In the genomic region with DNA sequence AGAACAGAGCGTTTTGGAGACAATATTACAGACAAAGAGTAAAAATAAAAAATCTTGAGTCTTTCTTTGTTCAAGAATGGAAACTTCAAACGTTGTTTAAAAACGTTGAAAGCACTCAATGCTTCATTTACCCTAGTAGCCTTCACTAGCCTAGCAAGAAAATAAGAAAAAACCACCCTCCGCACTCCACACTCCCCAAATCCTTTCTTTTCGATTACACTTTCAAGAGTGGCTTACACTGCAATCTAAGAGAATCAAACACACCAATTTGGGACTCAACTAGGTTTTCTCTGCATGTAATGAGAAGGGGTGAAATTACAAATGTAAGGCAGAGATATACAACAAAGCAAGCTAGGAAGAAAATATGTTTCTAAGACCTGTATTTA, we compare ENCODE assay signal across 11 cellular contexts. TPM values are rescaled to one million over a fixed set of nuclear protein-coding genes. Genes with fewer than 3 reads are reported as not detected.
A peak's percentile ranks its signal among the peaks of the same experiment; 100 is the strongest.
DNase-seq lines count a peak whose midpoint lies in the region; ATAC-seq, FAIRE-seq and TF ChIP-seq lines count a peak whose summit lies in the region.
"Had no signal": no experiment of that assay in that cellular context is flagged by ENCODE, and none has a peak within 500 bp of the region (broad histone marks: within the 10 kb centered on the region; RNA-seq: fewer than 3 reads in every experiment).

No MANE protein-coding gene starts in this region.

- no peak overlapping the region; a peak in 1 of 4 replicates for H3K9ac ChIP-seq in K562 (ENCODE audit: insufficient read depth in 1 of 2, low read depth in 2 of 2, low read length in 2 of 2)

- H3K4me1 ChIP-seq in CD8-positive, alpha-beta T cell (ENCODE audit: insufficient read depth, low read length) = peaks cover 52% of the 10 kb centered on the region
- peaks cover 0 to 22% of the 10 kb centered on the region in 2 experiments; a peak in 4 of 5 replicates for H3K4me1 ChIP-seq in K562 (replicated peaks in 1 of 2; ENCODE audit: control insufficient read depth in 2 of 2, insufficient read depth in 2 of 2, low read length in 2 of 2)

- peak overlapping the region; percentile 33 for H3K4me3 ChIP-seq in CD8-positive, alpha-beta T cell (ENCODE audit: low read depth, low read length)
- no peak overlapping the region for H3K4me3 ChIP-seq in K562

- no peak for TF ChIP-seq CTCF in CD8-positive, alpha-beta T cell (IDR thresholded peaks at IDR 0.05)
- TF ChIP-seq CTCF in K562 (IDR thresholded peaks at IDR 0.05 in 2 of 3, conservative IDR thresholded peaks at IDR 0.05 in 1 of 3; ENCODE audit: insufficient read depth in 2 of 3, low read depth in 1 of 3, low read length in 3 of 3) = no peak

- POLR2A ChIA-PET in CD8-positive, alpha-beta T cell (lab: Charles Lee) = interaction anchor here (0.6 to 15.2 kb wide), 20 partner anchors 8 to 755 kb away, joined by 3 to 559 read pairs (median 10); partner anchors contain the start of genes OFD1 and TRAPPC2
- POLR2A ChIA-PET in K562 (lab: Yijun Ruan, JAX) = no interaction called here

- CTCF ChIA-PET in CD8-positive, alpha-beta T cell (lab: Charles Lee) = interaction anchor here (1.1 to 7.8 kb wide), 10 partner anchors 20 to 509 kb away, joined by 4 to 66 read pairs (median 14); no protein-coding TSS in a partner anchor
- CTCF ChIA-PET in K562 (lab: Yijun Ruan, JAX; ENCODE audit: low intra/inter-chr PET ratio) = no interaction called here

- H3K4me1 Mint-ChIP-seq in CD8-positive, alpha-beta T cell (ENCODE audit: low read depth) = peaks cover 53% of the 10 kb centered on the region
- peaks cover 59 to 61% of the 10 kb centered on the region in 2 donors for H3K4me1 Mint-ChIP-seq in natural killer cell treated with Interleukin-12 subunit alpha and Interleukin-12 subunit beta and Interleukin-15 and Interleukin-18, amount 100 ng/mL, for 72 hours (ENCODE audit: low read depth in 2 of 2)

- in situ Hi-C loops in K562 (cut with MboI) = no loop called here

- no peak for DNase-seq in CD8-positive, alpha-beta T cell
- DNase-seq in LHCN-M2 (ENCODE audit: low read depth) (peak; percentile 33), K562 (ENCODE audit: extremely low read depth in 1 of 4, low spot score in 3 of 4) (no peak), globus pallidus (ENCODE audit: low spot score) (no peak), epidermal melanocyte (ENCODE audit: insufficient read length, low spot score) (no peak)
- no peak for DNase-seq in natural killer cell treated with Interleukin-12 subunit alpha and Interleukin-12 subunit beta and Interleukin-15 and Interleukin-18, amount 100 ng/mL, for 72 hours (ENCODE audit: low spot score)
- DNase-seq: DMS79; stimulated activated CD4-positive, alpha-beta T cell treated with anti-CD3 and anti-CD28 coated beads, Interleukin-2, amount 100 ng/mL, for 24 hours had no signal

- no peak overlapping the region for H3K4me2 ChIP-seq in K562 (ENCODE audit: insufficient read depth, low read length)

- no peak for TF ChIP-seq POLR2A in K562 (conservative IDR thresholded peaks at IDR 0.05)

- peak overlapping the region; percentile 99 for H3K27ac ChIP-seq in CD8-positive, alpha-beta T cell (ENCODE audit: low read depth, low read length)
- H3K27ac ChIP-seq in K562 (ENCODE audit: extremely low read depth, low read depth, low read length) = no peak overlapping the region

- H3K36me3 Mint-ChIP-seq in CD8-positive, alpha-beta T cell = peaks cover 35% of the 10 kb centered on the region
- peaks cover 22% of the 10 kb centered on the region for H3K36me3 Mint-ChIP-seq in natural killer cell treated with Interleukin-12 subunit alpha and Interleukin-12 subunit beta and Interleukin-15 and Interleukin-18, amount 100 ng/mL, for 72 hours

- H3K9me1 ChIP-seq in K562 (ENCODE audit: control insufficient read depth, insufficient read depth, low read length) = no peaks in the 10 kb centered on the region

- H3K36me3 ChIP-seq in CD8-positive, alpha-beta T cell (ENCODE audit: insufficient read depth, low read length) = peaks cover 22% of the 10 kb centered on the region
- H3K36me3 ChIP-seq in K562 (ENCODE audit: control insufficient read depth, insufficient read depth, low read length) = peaks cover 12% of the 10 kb centered on the region; the same call in 2 of the 3 replicates

- no TSS peak for BruUV-seq in K562 (replicated peaks; lab: Mats Ljungman, UMichigan)

- peak overlapping the region; percentile 99 for H3K27ac Mint-ChIP-seq in CD8-positive, alpha-beta T cell
- peak overlapping the region; percentile 91 for H3K27ac Mint-ChIP-seq in natural killer cell treated with Interleukin-12 subunit alpha and Interleukin-12 subunit beta and Interleukin-15 and Interleukin-18, amount 100 ng/mL, for 72 hours

- no peaks in the 10 kb centered on the region for H3K27me3 Mint-ChIP-seq in CD8-positive, alpha-beta T cell (ENCODE audit: low read depth)
- peaks cover 0 to 8% of the 10 kb centered on the region in 2 donors for H3K27me3 Mint-ChIP-seq in natural killer cell treated with Interleukin-12 subunit alpha and Interleukin-12 subunit beta and Interleukin-15 and Interleukin-18, amount 100 ng/mL, for 72 hours

- WGBS in K562 (ENCODE audit: insufficient coverage, low coverage, missing lambda C conversion rate) = 30% methylated on average over 5 of the region's 5 CpGs

- H3K9me3 Mint-ChIP-seq in CD8-positive, alpha-beta T cell = no peaks in the 10 kb centered on the region
- H3K9me3 Mint-ChIP-seq in natural killer cell treated with Interleukin-12 subunit alpha and Interleukin-12 subunit beta and Interleukin-15 and Interleukin-18, amount 100 ng/mL, for 72 hours = peaks cover 3% of the 10 kb centered on the region

- intact Hi-C loops in CD8-positive, alpha-beta T cell (cut with DNase I, micrococcal nuclease) = loop anchor here (2.0 to 10.0 kb wide), 4 partner anchors 33 to 1215 kb away; no protein-coding TSS in a partner anchor
- intact Hi-C loops in K562 (cut with micrococcal nuclease) = loop anchor here (5.0 kb wide), 2 partner anchors 123 to 313 kb away; no protein-coding TSS in a partner anchor

- 0 out of 2 replicates have a peak overlapping the region, but pooled peaks have one; percentile 44 for H2AFZ ChIP-seq in K562 (ENCODE audit: low read depth, low read length)

- H4K20me1 ChIP-seq in K562 (replicated peaks; ENCODE audit: control insufficient read depth, insufficient read depth, low read length) = peaks cover 6% of the 10 kb centered on the region; the same call in 1 of the 2 replicates

- no peaks in the 10 kb centered on the region for H3K9me3 ChIP-seq in CD8-positive, alpha-beta T cell (ENCODE audit: low read length)
- no peaks in the 10 kb centered on the region for H3K9me3 ChIP-seq in K562 (replicated peaks; ENCODE audit: control insufficient read depth, insufficient read depth, low read depth, low read length)

- peaks cover 39% of the 10 kb centered on the region for H3K79me2 ChIP-seq in K562 (ENCODE audit: control insufficient read depth, insufficient read depth, low read length)

- TF ChIP-seq RAD21 in K562 (CRISPR knock-in tag; conservative IDR thresholded peaks at IDR 0.05 in 1 of 2, IDR thresholded peaks at IDR 0.05 in 1 of 2) = no peak

- peak overlapping the region; percentile 96 for H3K4me3 Mint-ChIP-seq in CD8-positive, alpha-beta T cell
- peak overlapping the region; percentile 93 for H3K4me3 Mint-ChIP-seq in natural killer cell treated with Interleukin-12 subunit alpha and Interleukin-12 subunit beta and Interleukin-15 and Interleukin-18, amount 100 ng/mL, for 72 hours

- no peak for TF ChIP-seq EP300 in K562 (IDR thresholded peaks at IDR 0.05; ENCODE audit: low read length)

- no peaks in the 10 kb centered on the region for H3K27me3 ChIP-seq in CD8-positive, alpha-beta T cell (ENCODE audit: insufficient read depth, low read length)
- H3K27me3 ChIP-seq in K562 (ENCODE audit: control insufficient read depth in 2 of 2, insufficient read depth in 2 of 2, low read length in 2 of 2) = no peaks in the 10 kb centered on the region

- no peak for FAIRE-seq in K562 (lab: Jason Lieb, UNC)
- FAIRE-seq: TTC549 had no signal

- ATAC-seq in CD8-positive, alpha-beta T cell = no peak
- ATAC-seq in K562 (no peak), GM21528 (IDR thresholded peaks at IDR 0.05; ENCODE audit: low FRiP score, unreplicated experiment) (no peak), GM19463 (IDR thresholded peaks at IDR 0.05; ENCODE audit: unreplicated experiment) (no peak)
- no peak for ATAC-seq in natural killer cell treated with Interleukin-12 subunit alpha and Interleukin-12 subunit beta and Interleukin-15 and Interleukin-18, amount 100 ng/mL, for 72 hours

TF ChIP-seq in K562, 482 proteins besides CTCF, POLR2A, EP300 and RAD21 (continues in another document):
- TF ChIP-seq ZNF408 (CRISPR knock-in tag; IDR thresholded peaks at IDR 0.05; ENCODE audit: low read depth) (no peak), ZC3H11A (IDR thresholded peaks at IDR 0.05; ENCODE audit: low read depth, low read length) (no peak)

RNA-seq across cellular contexts. Expression of gene TMSB4X, which starts 4.7 kb away (rescaled TPM):
- total RNA-seq in CD8-positive, alpha-beta T cell = 1,000 to 10,000 TPM; 2,374 to 2,465 TPM
- total RNA-seq in LHCN-M2 (2014; rRNA removed) (5,577 and 7,816 TPM in 2 replicates), K562 (2014; rRNA removed) (1,035 and 1,094 TPM in 2 replicates), K562 (2014; rRNA removed; fragmentation: Illumina TruSeq; extraction: Trizol) (1,529 and 1,745 TPM in 2 replicates), K562 (2015; rRNA removed; fragmentation: Illumina TruSeq; extraction: Trizol) (1,145 and 1,178 TPM in 2 replicates), K562 (2021) (1,266 and 1,292 TPM in 2 replicates)
- 11,098 TPM for polyA plus RNA-seq in LHCN-M2 (2012)
- total RNA-seq in K562 (2011; cell fraction: chromatin; rRNA removed; ENCODE audit: low replicate concordance) = 101 and 112 TPM in 2 replicates
- total RNA-seq in K562 (2011; cell fraction: nucleolus; rRNA removed) = 168 and 187 TPM in 2 replicates
- total RNA-seq in K562 (2011; cell fraction: nucleoplasm; rRNA removed) = 227 and 306 TPM in 2 replicates
- polyA plus RNA-seq in K562 (2011; rRNA removed) (1,337 and 1,853 TPM in 2 replicates), K562 (2014; fragmentation: Illumina TruSeq; extraction: Trizol) (1,680 and 2,424 TPM in 2 replicates), K562 (2014; fragmentation: Nextera tagmentation; extraction: Ambion mirVana) (1,000 to 10,000 TPM; 1,688 to 2,035 TPM), K562 (2014; rRNA removed) (1,576 and 1,785 TPM in 2 replicates)
- 358 and 852 TPM in 2 replicates for polyA plus RNA-seq in K562 (2011; cell fraction: cytosol; rRNA removed)
- 404 and 705 TPM in 2 replicates for polyA plus RNA-seq in K562 (2011; cell fraction: nucleus; rRNA removed)
- 2,539 and 2,674 TPM in 2 replicates for polyA plus RNA-seq in K562 (2012)
- 876 and 1,337 TPM in 2 replicates for polyA minus RNA-seq in K562 (2011; rRNA and poly(A)+ RNA removed)
- polyA minus RNA-seq in K562 (2011; cell fraction: cytosol; rRNA and poly(A)+ RNA removed) = 265 and 346 TPM in 2 replicates
- 112 and 295 TPM in 2 replicates for polyA minus RNA-seq in K562 (2011; cell fraction: nucleus; rRNA and poly(A)+ RNA removed)
- 1,000 to 10,000 TPM; 2,674 to 5,601 TPM for total RNA-seq in natural killer cell treated with Interleukin-12 subunit alpha and Interleukin-12 subunit beta and Interleukin-15 and Interleukin-18, amount 100 ng/mL, for 72 hours
